8 cellular contexts compared by ENCODE assay signal in the genomic region with DNA sequence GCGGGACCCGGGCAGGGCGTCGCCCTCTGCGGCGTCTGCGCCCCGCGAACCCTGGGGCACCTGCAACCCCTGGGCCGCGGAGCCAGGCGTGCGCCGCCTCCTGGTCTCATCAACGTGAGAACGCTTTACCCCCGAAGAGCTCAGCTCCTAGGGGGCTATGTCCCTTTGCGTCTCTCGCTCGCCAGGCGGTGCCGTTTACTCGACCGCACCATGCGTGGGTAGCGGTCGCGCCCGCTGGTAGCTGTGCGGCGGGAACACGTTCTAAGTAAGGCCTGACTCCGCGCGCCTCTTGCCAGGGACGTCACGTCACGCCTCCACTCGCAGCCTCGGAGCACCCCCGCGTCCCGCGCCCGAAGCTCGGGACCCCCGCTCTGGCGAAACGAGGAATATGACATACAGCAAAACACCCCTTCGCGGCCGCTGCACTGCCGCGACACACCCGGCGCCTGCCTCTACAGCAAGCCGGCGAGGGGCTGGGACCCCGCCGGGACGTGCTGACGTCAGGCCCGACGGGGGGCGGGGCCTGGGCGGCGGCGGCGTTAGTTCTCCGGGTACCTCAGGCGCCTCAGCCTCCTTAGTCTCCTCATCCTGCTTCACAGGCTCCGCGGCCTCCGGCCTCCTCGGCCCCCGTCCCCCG. TPM values are rescaled to one million over a fixed set of nuclear protein-coding genes. Genes with fewer than 3 reads are reported as not detected.
DNase-seq lines count a peak whose midpoint lies in the region; ATAC-seq, FAIRE-seq and TF ChIP-seq lines count a peak whose summit lies in the region.

A gene with protein sequence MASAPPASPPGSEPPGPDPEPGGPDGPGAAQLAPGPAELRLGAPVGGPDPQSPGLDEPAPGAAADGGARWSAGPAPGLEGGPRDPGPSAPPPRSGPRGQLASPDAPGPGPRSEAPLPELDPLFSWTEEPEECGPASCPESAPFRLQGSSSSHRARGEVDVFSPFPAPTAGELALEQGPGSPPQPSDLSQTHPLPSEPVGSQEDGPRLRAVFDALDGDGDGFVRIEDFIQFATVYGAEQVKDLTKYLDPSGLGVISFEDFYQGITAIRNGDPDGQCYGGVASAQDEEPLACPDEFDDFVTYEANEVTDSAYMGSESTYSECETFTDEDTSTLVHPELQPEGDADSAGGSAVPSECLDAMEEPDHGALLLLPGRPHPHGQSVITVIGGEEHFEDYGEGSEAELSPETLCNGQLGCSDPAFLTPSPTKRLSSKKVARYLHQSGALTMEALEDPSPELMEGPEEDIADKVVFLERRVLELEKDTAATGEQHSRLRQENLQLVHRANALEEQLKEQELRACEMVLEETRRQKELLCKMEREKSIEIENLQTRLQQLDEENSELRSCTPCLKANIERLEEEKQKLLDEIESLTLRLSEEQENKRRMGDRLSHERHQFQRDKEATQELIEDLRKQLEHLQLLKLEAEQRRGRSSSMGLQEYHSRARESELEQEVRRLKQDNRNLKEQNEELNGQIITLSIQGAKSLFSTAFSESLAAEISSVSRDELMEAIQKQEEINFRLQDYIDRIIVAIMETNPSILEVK (plus strand): TSS at position 568 of the 637 bp plus-strand sequence. CDS start 358 bp downstream, outside the sequence.

- no TSS peak for BruUV-seq in A673 (replicated peaks; lab: Mats Ljungman, UMichigan)

- POLR2A ChIA-PET in A673 (lab: Charles Lee; ENCODE audit: low non-redundant PET), result interaction anchor here (0.7 kb wide), 1 partner anchor 98 kb away, joined by 13 read pairs; no protein-coding TSS in a partner anchor

- peak; percentile 44 for ATAC-seq in GM18519 (IDR thresholded peaks at IDR 0.05; ENCODE audit: low FRiP score, unreplicated experiment)
- peak; percentile 83 for ATAC-seq in HG03066 (IDR thresholded peaks at IDR 0.05; ENCODE audit: low read depth, unreplicated experiment)

- H2AFZ ChIP-seq in keratinocyte (ENCODE audit: control insufficient read depth, low read length), result peak within 1 kb of the TSS; percentile 54

- H4K20me1 ChIP-seq in keratinocyte (ENCODE audit: control insufficient read depth, extremely low read depth, insufficient read depth, low read length), result peaks cover 6% of the 10 kb centered on the region

- DNase-seq in A673 (ENCODE audit: low spot score) (peak; percentile 94), NCI-H2171 treated with DMSO at 0.1 percent for 48 hours (lab: John Stamatoyannopoulos, UW) (peak; percentile 81), caudate nucleus (lab: John Stamatoyannopoulos, UW) (peak in 60 of 61 donors; percentile 17 to 95 (median 82)), keratinocyte (ENCODE audit: low read depth, low spot score) (no peak)
- DNase-seq in activated CD4-positive, CD25-positive, alpha-beta regulatory T cell (lab: John Stamatoyannopoulos, UW), result peak; percentile 48 to 74 (median 68)
- DNase-seq in stimulated activated CD4-positive, alpha-beta T cell treated with anti-CD3 and anti-CD28 coated beads, Interleukin-15, amount 100 ng/mL, for 1 hour (ENCODE audit: low read depth in 1 of 2, low spot score in 1 of 2), result peak; percentile 73 to 85

- H3K9me1 ChIP-seq in keratinocyte (ENCODE audit: control insufficient read depth, extremely low read depth, insufficient read depth, low read length), result peaks cover 5% of the 10 kb centered on the region

- H3K36me3 ChIP-seq in A673 (ENCODE audit: insufficient read depth, low read length, poor library complexity, severe bottlenecking), result no peaks in the 10 kb centered on the region
- H3K36me3 ChIP-seq in keratinocyte (ENCODE audit: control insufficient read depth in 2 of 2, extremely low read depth in 1 of 2, insufficient read depth in 2 of 2, low read length in 2 of 2), result peaks cover 0 to 3% of the 10 kb centered on the region in 2 experiments

- H3K4me2 ChIP-seq in keratinocyte (ENCODE audit: control insufficient read depth, extremely low read depth, insufficient read depth, low read depth, low read length), result peak within 1 kb of the TSS; percentile 82

- no peak for FAIRE-seq in keratinocyte (lab: Jason Lieb, UNC)

- dilution Hi-C loops in keratinocyte (cut with MboI; ENCODE audit: extremely low pct_ligation_motif_present, low sequenced_read_pairs), result no loop called here

- H3K27me3 ChIP-seq in A673 (replicated peaks; ENCODE audit: insufficient read depth, low read depth, low read length, poor library complexity) (no peaks in the 10 kb centered on the region), keratinocyte (ENCODE audit: control insufficient read depth, extremely low read depth, insufficient read depth, low read length) (no peaks in the 10 kb centered on the region)

- H3K4me1 ChIP-seq in A673 (ENCODE audit: insufficient read depth, low read length, poor library complexity, severe bottlenecking) (peaks cover 8% of the 10 kb centered on the region), keratinocyte (ENCODE audit: control insufficient read depth, extremely low read depth, insufficient read depth, low read length) (peaks cover 32% of the 10 kb centered on the region)

- H3K9me3 ChIP-seq in A673 (ENCODE audit: low read depth, low read length, poor library complexity, severe bottlenecking) (no peaks in the 10 kb centered on the region), keratinocyte (ENCODE audit: control insufficient read depth, low read depth, low read length) (no peaks in the 10 kb centered on the region)

- intact Hi-C loops in A673 (cut with micrococcal nuclease; ENCODE audit: unreplicated experiment), result no loop called here

- H3K4me3 ChIP-seq in A673 (ENCODE audit: low read depth, low read length, poor library complexity, severe bottlenecking) (peak within 1 kb of the TSS; percentile 89), keratinocyte (ENCODE audit: control insufficient read depth in 2 of 3, extremely low read depth in 1 of 3, insufficient read depth in 2 of 3, low read depth in 1 of 3, low read length in 3 of 3) (peak within 1 kb of the TSS; percentile 70 to 82 (median 74))

- CTCF ChIA-PET in A673 (lab: Charles Lee), result no interaction called here

- peak within 1 kb of the TSS; percentile 69 for H3K9ac ChIP-seq in keratinocyte (ENCODE audit: control insufficient read depth, extremely low read depth, insufficient read depth, low read length)

- H3K79me2 ChIP-seq in keratinocyte (ENCODE audit: control insufficient read depth, insufficient read depth, low read length), result peaks cover 28% of the 10 kb centered on the region

- H3K27ac ChIP-seq in A673 (ENCODE audit: low read depth, low read length, poor library complexity, severe bottlenecking), result peak within 1 kb of the TSS; percentile 59
- H3K27ac ChIP-seq in caudate nucleus (ENCODE audit: low read depth, low read length), result peak within 1 kb of the TSS; percentile 87
- peak within 1 kb of the TSS; percentile 71 for H3K27ac ChIP-seq in keratinocyte (ENCODE audit: control insufficient read depth, insufficient read depth, low read length)

- TF ChIP-seq CTCF in A673 (conservative IDR thresholded peaks at IDR 0.05; ENCODE audit: low read depth, low read length), result peak; percentile 41
- TF ChIP-seq CTCF in keratinocyte (optimal IDR thresholded peaks at IDR 0.05 in 1 of 3, IDR thresholded peaks at IDR 0.05 in 1 of 3, conservative IDR thresholded peaks at IDR 0.05 in 1 of 3; ENCODE audit: extremely low read depth in 1 of 3, insufficient read depth in 2 of 3, low read length in 3 of 3), result peak; percentile 15 to 31 (median 30)

RNA-seq across cellular contexts. Expression of the gene that starts here (rescaled TPM):
- total RNA-seq in A673 (2021), result 44.8 and 44.9 TPM in 2 replicates
- 6.0 to 10.0 TPM (median 6.4 TPM) in 3 replicates for polyA plus RNA-seq in keratinocyte
- polyA plus RNA-seq in keratinocyte (2011; ENCODE audit: low read depth), result 23.7 TPM
- 6.0 and 11.7 TPM in 2 replicates for polyA plus RNA-seq in keratinocyte (2011; cell fraction: cytosol; rRNA removed)
- polyA plus RNA-seq in keratinocyte (2011; cell fraction: nucleus; rRNA removed), result 21.5 and 31.5 TPM in 2 replicates
- polyA plus RNA-seq in keratinocyte (2012; ENCODE audit: low replicate concordance), result 15.1 and 21.1 TPM in 2 replicates
- polyA minus RNA-seq in keratinocyte, result 10.6 to 22.2 TPM (median 12.6 TPM) in 3 replicates
- polyA minus RNA-seq in keratinocyte (2011; cell fraction: cytosol; rRNA and poly(A)+ RNA removed), result 16.9 TPM
- polyA minus RNA-seq in keratinocyte (2011; cell fraction: nucleus; rRNA and poly(A)+ RNA removed), result 16.5 and 17.5 TPM in 2 replicates
